29 cellular contexts compared by ENCODE assay signal in genomic region chr2:65093211-65093610, GRCh38. TPM values are rescaled to one million over a fixed set of nuclear protein-coding genes. Genes with fewer than 3 reads are reported as not detected.
A peak's percentile ranks its signal among the peaks of the same experiment; 100 is the strongest.
DNase-seq lines count a peak whose midpoint lies in the region; TF ChIP-seq lines count a peak whose summit lies in the region.
"Had no signal": no experiment of that assay in that cellular context is flagged by ENCODE, and none has a peak within 500 bp of the region (broad histone marks: within the 10 kb centered on the region; RNA-seq: fewer than 3 reads in every experiment).

No MANE protein-coding gene starts in this region.

- CTCF ChIA-PET in activated naive CD4-positive, alpha-beta T cell treated with anti-CD3 and anti-CD28 coated beads for 36 hours (lab: Charles Lee), result interaction anchor here (0.7 kb wide), 1 partner anchor 169 kb away, joined by 6 read pairs; no protein-coding TSS in a partner anchor
- CTCF ChIA-PET in Calu3 (lab: Charles Lee), result interaction anchor here (0.7 kb wide), 2 partner anchors 24 to 636 kb away, joined by 4 to 5 read pairs; no protein-coding TSS in a partner anchor

- no peak overlapping the region for H3K4me3 Mint-ChIP-seq in activated naive CD4-positive, alpha-beta T cell treated with anti-CD3 and anti-CD28 coated beads for 36 hours
- H3K4me3 Mint-ChIP-seq in Calu3 (ENCODE audit: low read depth, unreplicated experiment) (no peak overlapping the region), endothelial cell (ENCODE audit: unreplicated experiment) (peak overlapping the region; percentile 59)
- H3K4me3 Mint-ChIP-seq: activated CD4-positive, alpha-beta T cell treated with anti-CD3 and anti-CD28 coated beads, Interleukin-2, amount 10 ng/mL, durations not matched to agents 7 days and 5 days; B cell; neural progenitor cell; T-helper 1 cell treated with Interleukin-12 subunit alpha and Interleukin-12 subunit beta and Interleukin-4 antibody, amounts not matched to agents 30 μg/mL and 1 μg/mL, for 36 hours had no signal

- peaks cover 38% of the 10 kb centered on the region for H3K36me3 ChIP-seq in smooth muscle cell (ENCODE audit: low read depth)

- no peaks in the 10 kb centered on the region for H3K9me3 ChIP-seq in smooth muscle cell (replicated peaks; ENCODE audit: low read depth)
- H3K9me3 ChIP-seq: esophagus muscularis mucosa, right atrium auricular region, thyroid gland, vagina had no signal

- no peaks in the 10 kb centered on the region for H3K27me3 ChIP-seq in smooth muscle cell (ENCODE audit: low read depth)
- H3K27me3 ChIP-seq: esophagus muscularis mucosa, foreskin keratinocyte, neural progenitor cell, right atrium auricular region, thyroid gland, vagina had no signal

- no peaks in the 10 kb centered on the region for H3K4me1 ChIP-seq in smooth muscle cell (ENCODE audit: low read depth)
- H3K4me1 ChIP-seq: foreskin keratinocyte, neural progenitor cell had no signal

- peaks cover 100% of the 10 kb centered on the region for H3K79me2 ChIP-seq in smooth muscle cell (ENCODE audit: low read depth)

- intact Hi-C loops in activated naive CD4-positive, alpha-beta T cell treated with anti-CD3 and anti-CD28 coated beads for 36 hours (cut with micrococcal nuclease), result no loop called here
- intact Hi-C loops in Calu3 (cut with micrococcal nuclease; ENCODE audit: unreplicated experiment), result no loop called here

- peaks cover 29% of the 10 kb centered on the region for H3F3A ChIP-seq in smooth muscle cell (ENCODE audit: low read depth)

- H3K4me2 ChIP-seq in smooth muscle cell, result no peak overlapping the region
- H3K4me2 ChIP-seq: neural progenitor cell had no signal

- DNase-seq in activated naive CD4-positive, alpha-beta T cell treated with anti-CD3 and anti-CD28 coated beads for 36 hours, result no peak
- no peak for DNase-seq in activated naive CD4-positive, alpha-beta T cell treated with Interleukin-2 at 50 U/mL for 16 hours
- no peak for DNase-seq in Calu3
- DNase-seq in endothelial cell (ENCODE audit: low spot score), result no peak
- no peak for DNase-seq in smooth muscle cell (lab: John Stamatoyannopoulos, UW; ENCODE audit: unreplicated experiment)
- DNase-seq in D341Med (ENCODE audit: low spot score), result no peak
- DNase-seq in NCI-H1417 (lab: John Stamatoyannopoulos, UW), result no peak
- DNase-seq in hippocampal formation (lab: John Stamatoyannopoulos, UW), result no peak
- DNase-seq: ACHN; activated CD4-positive, alpha-beta T cell treated with anti-CD3 and anti-CD28 coated beads, Interleukin-2, amount 10 ng/mL, durations not matched to agents 7 days and 5 days; dermis blood vessel endothelial cell; DMS53; foreskin keratinocyte; head of caudate nucleus; IMR-90; kidney glomerular epithelial cell; NCI-H1436 treated with DMSO at 0.1 percent for 48 hours; NCI-H345; NCI-H748 treated with DMSO at 0.1 percent for 48 hours; stimulated activated CD4-positive, alpha-beta T cell treated with anti-CD3 and anti-CD28 coated beads, Interleukin-1b, Interleukin-23, amount 100 ng/mL, for 48 hours; stimulated activated naive CD8-positive, alpha-beta T cell treated with anti-CD3 and anti-CD28 coated beads, Interleukin-15, Interleukin-2, amounts not matched to agents 100 U/mL and 50 U/mL, for 24 hours; thyroid gland had no signal

- no peak overlapping the region for H3K4me3 ChIP-seq in smooth muscle cell
- H3K4me3 ChIP-seq: esophagus muscularis mucosa, neural progenitor cell, right atrium auricular region, thyroid gland, vagina had no signal

- no peak overlapping the region for H3K9ac ChIP-seq in smooth muscle cell (ENCODE audit: low read depth)
- H3K9ac ChIP-seq: neural progenitor cell had no signal

- H2AFZ ChIP-seq in smooth muscle cell (ENCODE audit: low read depth), result no peak overlapping the region
- H2AFZ ChIP-seq: neural progenitor cell had no signal

- H3K27ac ChIP-seq in smooth muscle cell (ENCODE audit: low read depth), result peak overlapping the region; percentile 0
- H3K27ac ChIP-seq: esophagus muscularis mucosa, foreskin keratinocyte, neural progenitor cell, right atrium auricular region, thyroid gland, vagina had no signal

- peak overlapping the region; percentile 57 for H3K27ac Mint-ChIP-seq in activated naive CD4-positive, alpha-beta T cell treated with anti-CD3 and anti-CD28 coated beads for 36 hours
- H3K27ac Mint-ChIP-seq in Calu3 (ENCODE audit: unreplicated experiment) (peak overlapping the region; percentile 56), endothelial cell (ENCODE audit: unreplicated experiment) (peak overlapping the region; percentile 61)
- H3K27ac Mint-ChIP-seq: activated CD4-positive, alpha-beta T cell treated with anti-CD3 and anti-CD28 coated beads, Interleukin-2, amount 10 ng/mL, durations not matched to agents 7 days and 5 days; activated T-helper 2 cell treated with anti-CD3 and anti-CD28 coated beads, Interferon-gamma antibody, Interleukin-2, Interleukin-4, amounts not matched to agents 10 μg/mL and 5 μg/mL and 100 μg/mL, durations not matched to agents 14 hours and 24 hours and 36 hours; B cell; neural progenitor cell; T-helper 1 cell treated with Interleukin-12 subunit alpha and Interleukin-12 subunit beta and Interleukin-4 antibody, amounts not matched to agents 30 μg/mL and 1 μg/mL, for 36 hours had no signal

- TF ChIP-seq CTCF in Calu3 (IDR thresholded peaks at IDR 0.05; ENCODE audit: unreplicated experiment) (no peak), endothelial cell (IDR thresholded peaks at IDR 0.05; ENCODE audit: unreplicated experiment) (no peak), smooth muscle cell (IDR thresholded peaks at IDR 0.05; ENCODE audit: borderline replicate concordance, insufficient read depth, poor library complexity, severe bottlenecking) (no peak)

- H3K27me3 Mint-ChIP-seq in activated naive CD4-positive, alpha-beta T cell treated with anti-CD3 and anti-CD28 coated beads for 36 hours (ENCODE audit: low read depth), result no peaks in the 10 kb centered on the region
- H3K27me3 Mint-ChIP-seq in Calu3 (ENCODE audit: unreplicated experiment) (no peaks in the 10 kb centered on the region), endothelial cell (ENCODE audit: unreplicated experiment) (no peaks in the 10 kb centered on the region)
- H3K27me3 Mint-ChIP-seq: activated CD4-positive, alpha-beta T cell treated with anti-CD3 and anti-CD28 coated beads, Interleukin-2, amount 10 ng/mL, durations not matched to agents 7 days and 5 days; B cell had no signal

- H4K20me1 ChIP-seq in smooth muscle cell (ENCODE audit: low read depth), result peaks cover 100% of the 10 kb centered on the region

- no TSS peak for BruUV-seq in Calu3 (replicated peaks; lab: Mats Ljungman, UMichigan)

- no peaks in the 10 kb centered on the region for H3K9me3 Mint-ChIP-seq in activated naive CD4-positive, alpha-beta T cell treated with anti-CD3 and anti-CD28 coated beads for 36 hours
- H3K9me3 Mint-ChIP-seq in Calu3 (ENCODE audit: low read depth, unreplicated experiment) (no peaks in the 10 kb centered on the region), endothelial cell (ENCODE audit: unreplicated experiment) (no peaks in the 10 kb centered on the region)
- H3K9me3 Mint-ChIP-seq: activated CD4-positive, alpha-beta T cell treated with anti-CD3 and anti-CD28 coated beads, Interleukin-2, amount 10 ng/mL, durations not matched to agents 7 days and 5 days; activated T-helper 2 cell treated with anti-CD3 and anti-CD28 coated beads, Interferon-gamma antibody, Interleukin-2, Interleukin-4, amounts not matched to agents 10 μg/mL and 5 μg/mL and 100 μg/mL, durations not matched to agents 14 hours and 24 hours and 36 hours; neural progenitor cell; T-helper 1 cell treated with Interleukin-12 subunit alpha and Interleukin-12 subunit beta and Interleukin-4 antibody, amounts not matched to agents 30 μg/mL and 1 μg/mL, for 36 hours had no signal

- peaks cover 7% of the 10 kb centered on the region for H3K4me1 Mint-ChIP-seq in activated naive CD4-positive, alpha-beta T cell treated with anti-CD3 and anti-CD28 coated beads for 36 hours (ENCODE audit: low read depth)
- H3K4me1 Mint-ChIP-seq in Calu3 (ENCODE audit: low read depth, unreplicated experiment) (no peaks in the 10 kb centered on the region), endothelial cell (ENCODE audit: unreplicated experiment) (peaks cover 23% of the 10 kb centered on the region)
- H3K4me1 Mint-ChIP-seq: neural progenitor cell had no signal

- peaks cover 26% of the 10 kb centered on the region for H3K36me3 Mint-ChIP-seq in activated naive CD4-positive, alpha-beta T cell treated with anti-CD3 and anti-CD28 coated beads for 36 hours (ENCODE audit: low read depth)
- H3K36me3 Mint-ChIP-seq in Calu3 (ENCODE audit: insufficient read depth, unreplicated experiment) (peaks cover 81% of the 10 kb centered on the region), endothelial cell (ENCODE audit: low read depth, unreplicated experiment) (peaks cover 62% of the 10 kb centered on the region)

RNA-seq across cellular contexts. Expression of gene RAB1A, which starts 36.7 kb away (rescaled TPM):
- 10 to 100 TPM; 60.8 to 61.3 TPM for total RNA-seq in activated naive CD4-positive, alpha-beta T cell treated with anti-CD3 and anti-CD28 coated beads for 36 hours
- total RNA-seq in Calu3 (2022) (141 and 148 TPM in 2 replicates), endothelial cell (ENCODE audit: unreplicated experiment) (160 TPM), smooth muscle cell (250 and 255 TPM in 2 replicates)
- polyA plus RNA-seq in smooth muscle cell, result 359 and 361 TPM in 2 replicates

RNA-seq across cellular contexts. Expression of gene CEP68, which starts 37.0 kb away (rescaled TPM):
- total RNA-seq in activated naive CD4-positive, alpha-beta T cell treated with anti-CD3 and anti-CD28 coated beads for 36 hours, result 1 to 10 TPM; 6.0 to 7.3 TPM
- total RNA-seq in Calu3 (2022), result 9.6 and 10.0 TPM in 2 replicates
- 63.3 TPM for total RNA-seq in endothelial cell (ENCODE audit: unreplicated experiment)
- 3.2 and 5.7 TPM in 2 replicates for total RNA-seq in smooth muscle cell
- polyA plus RNA-seq in smooth muscle cell, result 8.4 and 12.8 TPM in 2 replicates
